7 cellular contexts compared by ENCODE assay signal in the genomic region with DNA sequence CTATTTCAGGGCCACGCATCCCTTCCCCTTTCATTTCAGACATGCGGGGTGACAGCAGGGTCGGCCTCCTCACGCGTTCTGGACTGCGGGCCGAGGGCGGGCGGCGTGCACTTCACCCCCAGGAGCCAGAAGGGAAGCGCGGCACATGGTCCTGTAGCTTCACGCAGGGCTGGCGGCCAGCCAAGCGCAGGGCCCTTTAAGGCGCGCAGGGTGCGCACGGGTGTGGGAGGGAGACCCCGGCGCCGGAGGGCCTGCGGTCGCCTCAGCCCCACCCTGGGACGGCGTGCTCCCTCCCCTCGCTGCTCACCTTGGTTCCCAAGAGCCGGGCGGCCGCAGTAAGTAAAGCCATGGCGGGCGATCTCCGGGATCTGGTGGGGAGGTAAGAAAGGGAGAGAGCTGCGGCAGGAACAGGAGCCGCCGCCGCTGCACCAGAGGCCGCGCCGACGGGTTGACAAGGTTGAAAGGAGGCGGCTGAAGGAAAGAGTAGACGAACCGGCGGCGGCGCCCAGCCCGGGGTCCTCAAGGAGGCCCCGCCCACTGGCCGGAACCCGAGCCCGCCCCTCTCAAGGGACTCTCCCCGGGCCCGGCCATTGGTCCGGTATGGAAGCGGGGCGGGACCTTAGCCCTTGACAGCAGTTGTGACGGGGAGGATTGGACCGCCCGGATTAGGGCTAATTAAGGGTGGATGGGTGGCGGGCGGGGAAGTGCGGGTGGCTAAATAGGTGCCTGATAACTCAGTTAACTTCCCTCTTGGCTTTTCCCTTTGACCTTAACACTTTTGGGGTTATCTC. TPM values are rescaled to one million over a fixed set of nuclear protein-coding genes. Genes with fewer than 3 reads are reported as not detected.
DNase-seq lines count a peak whose midpoint lies in the region; ATAC-seq and TF ChIP-seq lines count a peak whose summit lies in the region.

Gene CS, minus strand, starts transcription at position 478 of the 791 bp plus-strand sequence. Its CDS starts 129 bp downstream, at position 349.

- DNase-seq in NCI-H2081 (lab: John Stamatoyannopoulos, UW) (peak; percentile 98 to 99), T1000 (lab: John Stamatoyannopoulos, UW) (peak; percentile 97), astrocyte of the hippocampus (ENCODE audit: low read depth, low spot score) (peak; percentile 99), hepatocyte (ENCODE audit: low spot score) (peak; percentile 100), retina (peak; percentile 98)

- H3K4me3 ChIP-seq in hepatocyte: peak within 1 kb of the TSS; percentile 63

- ATAC-seq in GM18508 (IDR thresholded peaks at IDR 0.05; ENCODE audit: insufficient read depth, unreplicated experiment): peak; percentile 79
- ATAC-seq in HG03025 (IDR thresholded peaks at IDR 0.05; ENCODE audit: low FRiP score, unreplicated experiment): peak; percentile 88

- no peaks in the 10 kb centered on the region for H3K9me2 ChIP-seq in hepatocyte (replicated peaks; ENCODE audit: insufficient read depth)

- peak within 1 kb of the TSS; percentile 90 for H3K4me2 ChIP-seq in hepatocyte

- peak within 1 kb of the TSS; percentile 94 for H3K27ac ChIP-seq in hepatocyte

- TF ChIP-seq CTCF in hepatocyte (IDR thresholded peaks at IDR 0.05; ENCODE audit: poor library complexity): no peak

- peak within 1 kb of the TSS; percentile 54 for H2AFZ ChIP-seq in hepatocyte

- H3K9me3 ChIP-seq in hepatocyte (ENCODE audit: low read depth): no peaks in the 10 kb centered on the region

- H3K27me3 ChIP-seq in hepatocyte: no peaks in the 10 kb centered on the region

- WGBS in hepatocyte (ENCODE audit: low lambda C conversion rate, missing lambda C conversion rate): 1% methylated on average over 50 of the region's 63 CpGs

- no peaks in the 10 kb centered on the region for H3K36me3 ChIP-seq in hepatocyte (replicated peaks; ENCODE audit: insufficient read depth, low read depth)

- peaks cover 11% of the 10 kb centered on the region for H4K20me1 ChIP-seq in hepatocyte (ENCODE audit: insufficient read depth, poor library complexity, severe bottlenecking)

- H3K79me2 ChIP-seq in hepatocyte: peaks cover 47% of the 10 kb centered on the region

- H3K4me1 ChIP-seq in hepatocyte (ENCODE audit: insufficient read depth): peaks cover 17% of the 10 kb centered on the region

RNA-seq across cellular contexts. Expression of gene CS, which starts in this region (rescaled TPM):
- total RNA-seq in hepatocyte: 111 and 115 TPM in 2 replicates
- 83.2 and 96.6 TPM in 2 replicates for polyA plus RNA-seq in hepatocyte

Comparison
In these comparisons a context has a peak if more than half of its experiments do, and no peak if none do; other contexts are left out.
1. Peak in every context shown above with its lines: DNase-seq, ATAC-seq, H3K4me3 ChIP-seq and H3K27ac ChIP-seq.